ENCODE assay signal across 15 cellular contexts in genomic region chr7:117133125-117133524, GRCh38.
"Had no signal": no experiment of that assay in that cellular context is flagged by ENCODE, and none has a peak within 500 bp of the region (broad histone marks: within the 10 kb centered on the region; RNA-seq: fewer than 3 reads in every experiment).

No MANE protein-coding gene starts in this region.

- DNase-seq: activated CD4-positive, alpha-beta T cell treated with anti-CD3 and anti-CD28 coated beads for 36 hours; activated CD8-positive, alpha-beta memory T cell treated with anti-CD3 and anti-CD28 coated beads, Interleukin-2, amount 50 U/mL, for 4 hours; activated CD8-positive, alpha-beta T cell treated with anti-CD3 and anti-CD28 coated beads for 36 hours; activated gamma-delta T cell treated with Interleukin-2 at 50 U/mL for 16 hours; activated naive CD8-positive, alpha-beta T cell treated with anti-CD3 and anti-CD28 coated beads, Interleukin-2, amount 10 ng/mL, durations not matched to agents 7 days and 5 days; activated T-cell treated with anti-CD3 and anti-CD28 coated beads, Interleukin-2, amount 50 U/mL, for 72 hours; aorta; hippocampal formation; naive thymus-derived CD4-positive, alpha-beta T cell; stimulated activated naive B cell treated with anti-CD40 and anti-IgM and Interleukin-4, amounts not matched to agents 10 μg/mL and 1 μg/mL and 100 μg/mL, for 72 hours; T-helper 9 cell had no signal

- H3K27ac ChIP-seq: neutrophil, right atrium auricular region had no signal

- H3K27me3 ChIP-seq: cardiac muscle cell, neutrophil, right atrium auricular region had no signal

- H3K9me3 ChIP-seq: neutrophil, right atrium auricular region had no signal

- H3K4me3 ChIP-seq: cardiac muscle cell, right atrium auricular region had no signal

- ATAC-seq: naive thymus-derived CD4-positive, alpha-beta T cell; stimulated activated naive B cell treated with anti-CD40 and anti-IgM and Interleukin-4, amounts not matched to agents 10 μg/mL and 1 μg/mL and 100 μg/mL, for 72 hours had no signal

- H3K36me3 ChIP-seq: neutrophil had no signal

- FAIRE-seq: colon had no signal
